ENCODE assay signal across 2 cellular contexts in genomic region chr2:48496867-48497266, GRCh38.
TF ChIP-seq lines count a peak whose summit lies in the region.

No MANE protein-coding gene starts in this region.

TF ChIP-seq in SK-N-SH treated with all-trans-retinoic acid at 6 μM for 48 hours, 23 proteins besides CTCF, POLR2A, EP300 and RAD21 (continued from another document):
- no peak for TF ChIP-seq CSRNP3 (CRISPR knock-in tag; IDR thresholded peaks at IDR 0.05)
- no peak for TF ChIP-seq ZNF565 (CRISPR knock-in tag; conservative IDR thresholded peaks at IDR 0.05; ENCODE audit: low read depth)
- no peak for TF ChIP-seq TCF4 (CRISPR knock-in tag; IDR thresholded peaks at IDR 0.05; ENCODE audit: borderline replicate concordance)
- no peak for TF ChIP-seq TSHZ2 (CRISPR knock-in tag; IDR thresholded peaks at IDR 0.05)
- TF ChIP-seq ESRRG (CRISPR knock-in tag; IDR thresholded peaks at IDR 0.05) = no peak
- no peak for TF ChIP-seq PATZ1 (CRISPR knock-in tag; IDR thresholded peaks at IDR 0.05; ENCODE audit: borderline replicate concordance)
- TF ChIP-seq ISL1 (CRISPR knock-in tag; IDR thresholded peaks at IDR 0.05) = no peak

TF ChIP-seq in SK-N-SH, 30 proteins besides CTCF, POLR2A, EP300 and RAD21 (continued from another document):
- TF ChIP-seq USF2 (IDR thresholded peaks at IDR 0.05; ENCODE audit: borderline replicate concordance, low read depth, low read length) (no peak), GATA2 (CRISPR knock-in tag; IDR thresholded peaks at IDR 0.05) (no peak), NRF1 (IDR thresholded peaks at IDR 0.05; ENCODE audit: low read depth, low read length) (no peak), SMC3 (IDR thresholded peaks at IDR 0.05; ENCODE audit: low read depth, low read length) (no peak), RXRA (IDR thresholded peaks at IDR 0.05; ENCODE audit: borderline replicate concordance, low read depth) (no peak), PBX3 (IDR thresholded peaks at IDR 0.05) (no peak), MAX (IDR thresholded peaks at IDR 0.05; ENCODE audit: low read depth) (no peak), MXI1 (IDR thresholded peaks at IDR 0.05; ENCODE audit: low read depth, low read length) (no peak), CHD2 (IDR thresholded peaks at IDR 0.05; ENCODE audit: low read length, partially characterized antibody) (no peak), TCF12 (IDR thresholded peaks at IDR 0.05) (no peak), EZH2phosphoT487 (IDR thresholded peaks at IDR 0.05; ENCODE audit: borderline replicate concordance, low read depth) (no peak), RFX5 (IDR thresholded peaks at IDR 0.05; ENCODE audit: low read length) (no peak), TAF1 (IDR thresholded peaks at IDR 0.05; ENCODE audit: borderline replicate concordance, low read depth, low read length) (no peak)
